ENCODE assay signal across 8 cellular contexts in genomic region chr1:153277852-153278251, GRCh38. TPM values are rescaled to one million over a fixed set of nuclear protein-coding genes. Genes with fewer than 3 reads are reported as not detected.
DNase-seq lines count a peak whose midpoint lies in the region; ATAC-seq and TF ChIP-seq lines count a peak whose summit lies in the region.

No MANE protein-coding gene starts in this region.

- peaks cover 29% of the 10 kb centered on the region for H3K27me3 Mint-ChIP-seq in WTC11 (ENCODE audit: low read depth)

- H3K4me1 ChIP-seq in esophagus squamous epithelium, result peaks cover 0 to 34% (median 4%) of the 10 kb centered on the region in 3 donors
- no peaks in the 10 kb centered on the region for H3K4me1 ChIP-seq in uterus

- 14 to 25% methylated on average over 2 of the region's 2 CpGs for WGBS in esophagus squamous epithelium, 2 donors

- H3K27ac ChIP-seq in 22Rv1 (no peak overlapping the region), esophagus squamous epithelium (no peak overlapping the region), uterus (no peak overlapping the region)

- H3K27me3 ChIP-seq in esophagus squamous epithelium, result peaks cover 0 to under 1% (median 0%) of the 10 kb centered on the region in 4 donors
- H3K27me3 ChIP-seq in uterus, result no peaks in the 10 kb centered on the region

- DNase-seq in WTC11 (ENCODE audit: low spot score), result peak; percentile 78
- DNase-seq in esophagus squamous epithelium (lab: John Stamatoyannopoulos, UW), result no peak
- peak; percentile 28 to 36 for DNase-seq in stimulated activated CD4-positive, alpha-beta T cell treated with anti-CD3 and anti-CD28 coated beads, Interleukin-4, amount 100 ng/mL, for 4 hours
- DNase-seq in uterus, result no peak

- TF ChIP-seq POLR2A in esophagus squamous epithelium (IDR thresholded peaks at IDR 0.05), result no peak
- no peak for TF ChIP-seq POLR2A in uterus (IDR thresholded peaks at IDR 0.05)

- H3K4me3 ChIP-seq in esophagus squamous epithelium (no peak overlapping the region), uterus (no peak overlapping the region)

- ATAC-seq in GM18502 (IDR thresholded peaks at IDR 0.05; ENCODE audit: poor library complexity, unreplicated experiment) (peak; percentile 70), HG03175 (IDR thresholded peaks at IDR 0.05; ENCODE audit: unreplicated experiment) (peak; percentile 74), WTC11 (peak; percentile 96), HG02840 (IDR thresholded peaks at IDR 0.05; ENCODE audit: low FRiP score, unreplicated experiment) (no peak)

- H3K4me1 Mint-ChIP-seq in WTC11, result peaks cover 12% of the 10 kb centered on the region

- POLR2A ChIA-PET in WTC11 (lab: Charles Lee), result no interaction called here

- H3K27ac Mint-ChIP-seq in WTC11, result no peak overlapping the region

- peak; percentile 87 for TF ChIP-seq CTCF in 22Rv1 (IDR thresholded peaks at IDR 0.05)
- peak; percentile 88 for TF ChIP-seq CTCF in WTC11 (IDR thresholded peaks at IDR 0.05)
- TF ChIP-seq CTCF in esophagus squamous epithelium (IDR thresholded peaks at IDR 0.05), result peak; percentile 41 to 93 (median 81)
- no peak for TF ChIP-seq CTCF in uterus (IDR thresholded peaks at IDR 0.05)

- H3K9me3 ChIP-seq in esophagus squamous epithelium (no peaks in the 10 kb centered on the region), uterus (no peaks in the 10 kb centered on the region)

- no peaks in the 10 kb centered on the region for H3K36me3 Mint-ChIP-seq in WTC11

- intact Hi-C loops in esophagus squamous epithelium (cut with DNase I), result no loop called here
- intact Hi-C loops in uterus (cut with DNase I; ENCODE audit: low total_unique reads), result no loop called here

- H3K36me3 ChIP-seq in esophagus squamous epithelium (no peaks in the 10 kb centered on the region), uterus (no peaks in the 10 kb centered on the region)

- H3K9me3 Mint-ChIP-seq in WTC11, result no peaks in the 10 kb centered on the region

- CTCF ChIA-PET in WTC11 (lab: Charles Lee), result interaction anchor here (0.6 to 1.5 kb wide), 10 partner anchors 10 to 85 kb away, joined by 3 to 11 read pairs (median 4); no protein-coding TSS in a partner anchor

- H3K4me3 Mint-ChIP-seq in WTC11, result no peak overlapping the region

TF ChIP-seq in WTC11, 78 proteins besides CTCF, POLR2A, EP300 and RAD21:
- TF ChIP-seq USF1 (CRISPR knock-in tag; IDR thresholded peaks at IDR 0.05), result peak; percentile 73; the same call in 1 of the 2 replicates
- no peak for TF ChIP-seq SOX15 (CRISPR knock-in tag; IDR thresholded peaks at IDR 0.05)
- TF ChIP-seq USF2 (CRISPR knock-in tag; IDR thresholded peaks at IDR 0.05), result peak; percentile 59
- peak; percentile 37; the same call in 1 of the 2 replicates for TF ChIP-seq MAX (CRISPR knock-in tag; IDR thresholded peaks at IDR 0.05)

RNA-seq across cellular contexts. Expression of gene LORICRIN, which starts 18.4 kb away (rescaled TPM):
- not detected in 3 replicates for total RNA-seq in WTC11 (2021)
- not detected for total RNA-seq in esophagus squamous epithelium
- not detected for total RNA-seq in uterus

RNA-seq across cellular contexts. Expression of gene PGLYRP3, which starts 34.9 kb away (rescaled TPM):
- total RNA-seq in WTC11 (2021), result not detected in 3 replicates
- total RNA-seq in esophagus squamous epithelium, result 10 to 100 TPM; 14.3 to 44.0 (median 23.8) TPM
- total RNA-seq in uterus, result not detected

Comparison
In these comparisons a context has a peak if more than half of its experiments do, and no peak if none do; other contexts are left out.
1. CTCF ChIP-seq: peak in 22Rv1 (single experiment), WTC11 (single experiment) and esophagus squamous epithelium (6 of 6); none in uterus (0 of 4).
2. DNase-seq: peak in WTC11 (single experiment) and stimulated activated CD4-positive, alpha-beta T cell treated with anti-CD3 and anti-CD28 coated beads, Interleukin-4, amount 100 ng/mL, for 4 hours (2 of 2); none in esophagus squamous epithelium (single experiment) and uterus (0 of 2).
3. RNA of gene PGLYRP3, which starts 34.9 kb away (total RNA-seq): 14.3 to 44.0 TPM in esophagus squamous epithelium; not detected in WTC11 and not detected in uterus; every median in the first group is over 10 times any median in the second.